Comparison of ENCODE assay signal across 8 cellular contexts in the genomic region with DNA sequence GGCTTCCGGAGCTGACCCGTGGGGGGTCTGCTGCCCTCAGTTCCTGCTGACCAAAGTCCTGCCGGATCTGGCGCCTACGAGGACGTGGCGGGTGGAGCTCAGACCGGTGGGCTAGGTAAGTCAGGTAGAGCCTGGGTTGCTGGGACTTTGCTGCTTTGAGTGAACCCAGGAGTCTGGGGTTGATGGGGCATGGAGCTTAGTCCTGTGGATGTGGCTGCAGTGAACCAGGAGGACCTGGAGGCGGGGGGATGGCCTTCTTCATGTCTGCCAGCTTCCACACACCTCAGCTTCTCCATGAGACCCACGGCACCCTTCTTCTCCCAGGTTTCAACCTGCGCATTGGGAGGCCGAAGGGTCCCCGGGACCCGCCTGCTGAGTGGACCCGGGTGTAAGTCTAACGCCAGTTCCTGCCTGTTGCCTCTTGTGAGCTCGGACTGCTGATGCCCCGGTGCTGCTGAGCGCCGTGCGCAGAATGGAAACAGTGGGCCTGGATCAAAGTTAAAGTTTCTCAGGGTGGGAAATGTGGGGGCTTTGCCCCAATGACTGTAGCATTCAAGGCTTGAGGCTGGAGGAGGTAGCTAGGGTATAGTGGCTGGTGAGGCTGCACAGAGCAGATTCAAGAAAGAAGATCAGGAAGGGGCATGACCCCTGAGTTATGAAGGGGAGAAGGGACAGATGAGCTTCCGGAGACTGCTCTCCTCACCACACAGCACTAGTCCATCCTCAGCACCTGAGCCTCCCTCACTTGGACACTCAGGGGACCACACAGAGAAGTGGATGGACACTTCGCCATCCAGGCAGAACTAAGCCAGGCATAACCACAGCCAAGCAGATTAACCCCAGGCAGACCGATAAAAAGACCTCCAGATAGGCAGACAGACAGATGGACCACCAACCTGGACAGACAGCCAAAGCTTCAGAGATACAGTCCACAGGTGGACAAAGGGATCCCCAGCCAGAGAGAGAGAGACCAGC. TPM values are rescaled to one million over a fixed set of nuclear protein-coding genes. Genes with fewer than 3 reads are reported as not detected.
DNase-seq lines count a peak whose midpoint lies in the region; ATAC-seq and TF ChIP-seq lines count a peak whose summit lies in the region.

No MANE protein-coding gene starts in this region.

- H3K9ac ChIP-seq in HCT116 (ENCODE audit: low read length) (peak overlapping the region; percentile 77), PC-3 (ENCODE audit: low read length) (no peak overlapping the region)

- peaks cover 60% of the 10 kb centered on the region for H3K4me1 Mint-ChIP-seq in activated naive CD8-positive, alpha-beta T cell (ENCODE audit: low read depth)

- peaks cover 12% of the 10 kb centered on the region for H3K36me3 Mint-ChIP-seq in activated naive CD8-positive, alpha-beta T cell

- DNase-seq in BE2C (no peak), HCT116 (ENCODE audit: low read depth, low spot score) (no peak), thyroid gland (no peak), PC-3 (no peak), SK-N-DZ (ENCODE audit: low spot score) (no peak)

- H3K4me3 ChIP-seq in BE2C (ENCODE audit: low read depth, low read length): peak overlapping the region; percentile 67
- peak overlapping the region; percentile 75 to 82 for H3K4me3 ChIP-seq in HCT116 (replicated peaks in 1 of 2; ENCODE audit: low read depth in 1 of 2, low read length in 2 of 2)
- peak overlapping the region; percentile 77 to 84 (median 77) for H3K4me3 ChIP-seq in thyroid gland (replicated peaks in 1 of 3)
- no peak overlapping the region for H3K4me3 ChIP-seq in PC-3 (ENCODE audit: low read length)

- H3K9me2 ChIP-seq in HCT116 (ENCODE audit: insufficient read depth): no peaks in the 10 kb centered on the region
- H3K9me2 ChIP-seq in PC-3 (replicated peaks; ENCODE audit: low read length): no peaks in the 10 kb centered on the region

- H4K20me1 ChIP-seq in HCT116 (ENCODE audit: insufficient read depth): no peaks in the 10 kb centered on the region
- no peaks in the 10 kb centered on the region for H4K20me1 ChIP-seq in PC-3 (ENCODE audit: low read length)

- no peak for TF ChIP-seq CTCF in BE2C (IDR thresholded peaks at IDR 0.05; ENCODE audit: low read depth, low read length)
- no peak for TF ChIP-seq CTCF in HCT116 (IDR thresholded peaks at IDR 0.05 in 2 of 3, conservative IDR thresholded peaks at IDR 0.05 in 1 of 3; ENCODE audit: borderline replicate concordance in 1 of 3, insufficient read depth in 1 of 3, low read depth in 2 of 3, low read length in 2 of 3)
- TF ChIP-seq CTCF in thyroid gland (IDR thresholded peaks at IDR 0.05): no peak
- TF ChIP-seq CTCF in PC-3 (conservative IDR thresholded peaks at IDR 0.05; ENCODE audit: low read depth, low read length): no peak

- TF ChIP-seq RAD21 in HCT116 (IDR thresholded peaks at IDR 0.05; ENCODE audit: low read depth): no peak

- H3K9me3 ChIP-seq in BE2C (no peaks in the 10 kb centered on the region), HCT116 (ENCODE audit: control insufficient read depth in 1 of 2, insufficient read depth in 1 of 2, low read depth in 1 of 2, low read length in 2 of 2) (no peaks in the 10 kb centered on the region), thyroid gland (no peaks in the 10 kb centered on the region), PC-3 (ENCODE audit: low read length) (no peaks in the 10 kb centered on the region)

- CTCF ChIA-PET in HCT116 (lab: Charles Lee): interaction anchor here (0.7 to 2.6 kb wide), 7 partner anchors 11 to 217 kb away, joined by 3 to 12 read pairs (median 3); a partner anchor contains a TSS
- CTCF ChIA-PET in PC-3 (lab: Charles Lee): no interaction called here

- H3K4me1 ChIP-seq in BE2C: no peaks in the 10 kb centered on the region
- H3K4me1 ChIP-seq in HCT116 (ENCODE audit: control insufficient read depth in 1 of 2, insufficient read depth in 2 of 2, low read length in 2 of 2): peaks cover 17 to 32% of the 10 kb centered on the region in 2 experiments; a peak in 3 of 4 replicates
- peaks cover 21 to 32% of the 10 kb centered on the region in 2 donors for H3K4me1 ChIP-seq in thyroid gland
- no peaks in the 10 kb centered on the region for H3K4me1 ChIP-seq in PC-3 (ENCODE audit: insufficient read depth, low read length)

- BruUV-seq in HCT116 (replicated peaks; lab: Mats Ljungman, UMichigan) (TSS peak; percentile 53), PC-3 (replicated peaks; lab: Mats Ljungman, UMichigan) (no TSS peak)

- peak; percentile 30 for ATAC-seq in HCT116
- ATAC-seq in PC-3: no peak
- ATAC-seq in HG03039 (IDR thresholded peaks at IDR 0.05; ENCODE audit: unreplicated experiment): no peak

- TF ChIP-seq POLR2A in HCT116 (IDR thresholded peaks at IDR 0.05; ENCODE audit: borderline replicate concordance, extremely low read depth, insufficient read depth, insufficient read length) (no peak), thyroid gland (IDR thresholded peaks at IDR 0.05) (no peak)

- H3K27ac Mint-ChIP-seq in activated naive CD8-positive, alpha-beta T cell: peak overlapping the region; percentile 71

- intact Hi-C loops in HCT116 (cut with micrococcal nuclease) (loop anchor here (5.0 kb wide), 1 partner anchor 41 kb away; no protein-coding TSS in a partner anchor), thyroid gland (cut with DNase I) (no loop called here), PC-3 (cut with micrococcal nuclease) (no loop called here)

- H3K4me2 ChIP-seq in HCT116 (ENCODE audit: low read length): peak overlapping the region; percentile 90
- H3K4me2 ChIP-seq in PC-3 (ENCODE audit: low read length): no peak overlapping the region

- no peaks in the 10 kb centered on the region for H3F3A ChIP-seq in PC-3 (ENCODE audit: low read length, unreplicated experiment)

- RAD21 ChIA-PET in HCT116 (lab: Charles Lee; ENCODE audit: low non-redundant PET in 1 of 2, low total read pairs in 2 of 2, uncharacterized antibody in 2 of 2, unreplicated experiment in 2 of 2): interaction anchor here in 1 of 2 experiments (0.6 kb wide), 1 partner anchor 21 kb away, joined by 4 read pairs; no protein-coding TSS in a partner anchor

- peak overlapping the region; percentile 93 for H3K4me3 Mint-ChIP-seq in activated naive CD8-positive, alpha-beta T cell

- H3K27ac ChIP-seq in HCT116 (ENCODE audit: low read depth, low read length): peak overlapping the region; percentile 80
- peak overlapping the region; percentile 84 for H3K27ac ChIP-seq in layer of hippocampus (ENCODE audit: low read depth, low read length)
- H3K27ac ChIP-seq in thyroid gland: peak overlapping the region; percentile 71 to 84 (median 84)
- H3K27ac ChIP-seq in PC-3 (ENCODE audit: low read length): no peak overlapping the region

- H3K27me3 ChIP-seq in BE2C: no peaks in the 10 kb centered on the region
- H3K27me3 ChIP-seq in HCT116 (ENCODE audit: insufficient read depth, low read length): no peaks in the 10 kb centered on the region
- H3K27me3 ChIP-seq in layer of hippocampus (ENCODE audit: control insufficient read depth, insufficient read depth, low read length): no peaks in the 10 kb centered on the region
- no peaks in the 10 kb centered on the region for H3K27me3 ChIP-seq in thyroid gland
- no peaks in the 10 kb centered on the region for H3K27me3 ChIP-seq in PC-3 (ENCODE audit: low read length)

- H3K79me2 ChIP-seq in HCT116 (ENCODE audit: insufficient read depth, low read length): 0 out of 2 replicates have a peak, but pooled peaks cover 7% of the 10 kb centered on the region
- no peaks in the 10 kb centered on the region for H3K79me2 ChIP-seq in PC-3 (ENCODE audit: low read length)

- WGBS in thyroid gland, 2 donors: 52 to 53% methylated on average over 17 to 23 of the region's 24 CpGs

- H3K27me3 Mint-ChIP-seq in activated naive CD8-positive, alpha-beta T cell: no peaks in the 10 kb centered on the region

- H2AFZ ChIP-seq in HCT116 (ENCODE audit: low read depth, low read length, poor library complexity, severe bottlenecking) (no peak overlapping the region), PC-3 (ENCODE audit: low read length) (no peak overlapping the region)

- H3K9me3 Mint-ChIP-seq in activated naive CD8-positive, alpha-beta T cell (ENCODE audit: low read depth): no peaks in the 10 kb centered on the region

- H3K36me3 ChIP-seq in BE2C (no peaks in the 10 kb centered on the region), HCT116 (ENCODE audit: control insufficient read depth in 1 of 2, insufficient read depth in 2 of 2, low read length in 2 of 2) (peaks cover 0 to 6% of the 10 kb centered on the region in 2 experiments; a peak in 1 of 4 replicates), thyroid gland (no peaks in the 10 kb centered on the region), PC-3 (ENCODE audit: low read depth, low read length) (no peaks in the 10 kb centered on the region)

- POLR2A ChIA-PET in HCT116 (lab: Charles Lee): interaction anchor here (1.0 kb wide), 1 partner anchor 36 kb away, joined by 3 read pairs; no protein-coding TSS in a partner anchor
- POLR2A ChIA-PET in PC-3 (lab: Charles Lee; ENCODE audit: unreplicated experiment): interaction anchor here (0.6 kb wide), 1 partner anchor 21 kb away, joined by 5 read pairs; no protein-coding TSS in a partner anchor

TF ChIP-seq in HCT116, 20 proteins besides CTCF, POLR2A, EP300 and RAD21:
- no peak for TF ChIP-seq ZNF274 (IDR thresholded peaks at IDR 0.05; ENCODE audit: low read depth, low read length)
- TF ChIP-seq YY1 (IDR thresholded peaks at IDR 0.05; ENCODE audit: extremely low read depth, insufficient replicate concordance, low read depth, low read length): no peak

RNA-seq across cellular contexts. Expression of a gene that starts 17.3 kb away (rescaled TPM):
- polyA plus RNA-seq in BE2C (2012; ENCODE audit: insufficient read depth, insufficient read length, low read depth): 6.9 TPM
- total RNA-seq in HCT116 (2021; ENCODE audit: unreplicated experiment) (52.4 TPM), thyroid gland (10 to 100 TPM; 45.5 to 69.8 (median 57.4) TPM), PC-3 (2014; rRNA removed) (27.1 and 33.5 TPM in 2 replicates)
- 27.1 and 27.9 TPM in 2 replicates for polyA plus RNA-seq in HCT116 (2012)
- 11.8 and 12.5 TPM in 2 replicates for polyA plus RNA-seq in SK-N-DZ (2014; cell fraction: cytosol; rRNA removed)
- polyA plus RNA-seq in SK-N-DZ (2014; cell fraction: nucleus; rRNA removed): 15.3 and 46.9 TPM in 2 replicates

RNA-seq across cellular contexts. Expression of a gene that starts 30.4 kb away (rescaled TPM):
- polyA plus RNA-seq in BE2C (2012; ENCODE audit: insufficient read depth, insufficient read length, low read depth): 262 TPM
- 121 TPM for total RNA-seq in HCT116 (2021; ENCODE audit: unreplicated experiment)
- polyA plus RNA-seq in HCT116 (2012): 136 and 146 TPM in 2 replicates
- 10 to 100 TPM; 69.5 to 98.6 (median 94.4) TPM for total RNA-seq in thyroid gland
- total RNA-seq in PC-3 (2014; rRNA removed): 203 and 207 TPM in 2 replicates
- polyA plus RNA-seq in SK-N-DZ (2014; cell fraction: cytosol; rRNA removed): 94.4 and 107 TPM in 2 replicates
- polyA plus RNA-seq in SK-N-DZ (2014; cell fraction: nucleus; rRNA removed): 191 and 217 TPM in 2 replicates
